1 cellular context compared by ENCODE assay signal in the genomic region with DNA sequence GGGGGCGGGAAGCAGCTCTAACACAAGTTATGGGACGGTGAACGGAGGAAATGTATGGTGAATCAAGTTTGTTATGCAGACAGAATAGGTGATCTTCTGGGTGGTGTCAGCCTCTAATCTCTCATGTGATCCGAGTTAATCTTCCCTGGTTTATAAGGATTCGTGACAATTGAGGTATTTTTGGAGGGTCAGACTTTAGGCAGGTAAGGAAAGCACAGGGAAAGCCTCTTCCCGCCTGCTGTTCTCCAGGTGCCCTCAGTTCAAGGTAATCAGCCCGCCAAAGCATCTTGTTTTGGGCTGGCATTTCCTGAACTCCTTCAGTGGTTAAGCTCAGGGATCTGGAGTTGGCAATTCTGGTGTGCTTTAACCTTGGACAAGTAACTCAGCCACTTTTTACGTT.
TF ChIP-seq lines count a peak whose summit lies in the region.

No MANE protein-coding gene starts in this region.

TF ChIP-seq in H1, 55 proteins besides CTCF, POLR2A, EP300 and RAD21:
- TF ChIP-seq TAF7 (optimal IDR thresholded peaks at IDR 0.05; ENCODE audit: borderline replicate concordance, low read depth, low read length), result no peak
- TF ChIP-seq SRF (IDR thresholded peaks at IDR 0.05; ENCODE audit: low read depth, low read length), result no peak
- TF ChIP-seq BRCA1 (IDR thresholded peaks at IDR 0.05; ENCODE audit: low read depth, low read length), result no peak
- TF ChIP-seq SUZ12 (IDR thresholded peaks at IDR 0.05; ENCODE audit: low read length), result no peak
- TF ChIP-seq EZH2 (IDR thresholded peaks at IDR 0.05; ENCODE audit: low read depth, low read length, severe bottlenecking), result no peak
- no peak for TF ChIP-seq KDM1A (IDR thresholded peaks at IDR 0.05; ENCODE audit: borderline replicate concordance, low read length)
- TF ChIP-seq GTF2F1 (IDR thresholded peaks at IDR 0.05; ENCODE audit: borderline replicate concordance, low read depth, low read length), result no peak
- no peak for TF ChIP-seq FOSL1 (IDR thresholded peaks at IDR 0.05; ENCODE audit: insufficient read depth, low read depth, low read length)
- no peak for TF ChIP-seq NRF1 (IDR thresholded peaks at IDR 0.05; ENCODE audit: low read depth, low read length)
- no peak for TF ChIP-seq POLR2AphosphoS5 (IDR thresholded peaks at IDR 0.05; ENCODE audit: low read depth, low read length)
- TF ChIP-seq CHD1 (IDR thresholded peaks at IDR 0.05; ENCODE audit: low read depth, low read length), result no peak
- TF ChIP-seq TEAD4 (IDR thresholded peaks at IDR 0.05; ENCODE audit: low read depth, low read length), result no peak
- no peak for TF ChIP-seq BCL11A (IDR thresholded peaks at IDR 0.05; ENCODE audit: low read depth in 2 of 2, low read length in 2 of 2)
- TF ChIP-seq, protein P1, sequence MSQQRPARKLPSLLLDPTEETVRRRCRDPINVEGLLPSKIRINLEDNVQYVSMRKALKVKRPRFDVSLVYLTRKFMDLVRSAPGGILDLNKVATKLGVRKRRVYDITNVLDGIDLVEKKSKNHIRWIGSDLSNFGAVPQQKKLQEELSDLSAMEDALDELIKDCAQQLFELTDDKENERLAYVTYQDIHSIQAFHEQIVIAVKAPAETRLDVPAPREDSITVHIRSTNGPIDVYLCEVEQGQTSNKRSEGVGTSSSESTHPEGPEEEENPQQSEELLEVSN (IDR thresholded peaks at IDR 0.05), result no peak
- no peak for TF ChIP-seq JUND (IDR thresholded peaks at IDR 0.05; ENCODE audit: low read length)
- no peak for TF ChIP-seq KDM5A (IDR thresholded peaks at IDR 0.05; ENCODE audit: low read length)
- TF ChIP-seq CHD2 (IDR thresholded peaks at IDR 0.05; ENCODE audit: low read length), result no peak
- no peak for TF ChIP-seq CEBPB (IDR thresholded peaks at IDR 0.05; ENCODE audit: low read depth, low read length)
